Comparison of ENCODE assay signal across 8 cellular contexts in genomic region chr21:32392880-32393676, GRCh38. TPM values are rescaled to one million over a fixed set of nuclear protein-coding genes. Genes with fewer than 3 reads are reported as not detected.
A peak's percentile ranks its signal among the peaks of the same experiment; 100 is the strongest.
DNase-seq lines count a peak whose midpoint lies in the region; ATAC-seq and TF ChIP-seq lines count a peak whose summit lies in the region.

TSS of gene URB1 (minus strand) at chr21:32393012. CDS start at chr21:32392910, 102 bp downstream.

- H3K9me3 ChIP-seq in NT2/D1 (ENCODE audit: insufficient read depth, low read length), result no peaks in the 10 kb centered on the region

- peaks cover 10% of the 10 kb centered on the region for H3K4me1 Mint-ChIP-seq in mesothelial cell of epicardium

- peaks cover 6% of the 10 kb centered on the region for H3K4me1 ChIP-seq in NT2/D1 (ENCODE audit: insufficient read depth, insufficient read length)

- H3K4me3 Mint-ChIP-seq in mesothelial cell of epicardium, result peak within 1 kb of the TSS; percentile 79

- DNase-seq in COR-L47 (lab: John Stamatoyannopoulos, UW), result peak; percentile 82
- DNase-seq in HUDEP-2 (lab: John Stamatoyannopoulos, UW; ENCODE audit: unreplicated experiment in 76 of 76), result peak in 74 of 76 experiments; percentile 47 to 99 (median 94)
- peak; percentile 82 for DNase-seq in NT2/D1 (ENCODE audit: low read depth, low spot score)
- DNase-seq in activated CD8-positive, alpha-beta memory T cell treated with anti-CD3 and anti-CD28 coated beads, Interleukin-2, amount 50 U/mL, for 24 hours (ENCODE audit: extremely low read depth), result peak; percentile 87
- peak; percentile 67 to 80 for DNase-seq in mesothelial cell of epicardium (ENCODE audit: low spot score in 2 of 2, unreplicated experiment in 2 of 2)
- DNase-seq in stimulated activated CD8-positive, alpha-beta memory T cell treated with anti-CD3 and anti-CD28 coated beads, Interleukin-15, amount 100 ng/mL, for 48 hours (ENCODE audit: low read depth in 2 of 2), result peak; percentile 92 to 93

- ATAC-seq in GM21360 (IDR thresholded peaks at IDR 0.05; ENCODE audit: unreplicated experiment), result peak; percentile 92

- H3K9me3 Mint-ChIP-seq in mesothelial cell of epicardium, result peaks cover 18% of the 10 kb centered on the region

- H3K4me3 ChIP-seq in NT2/D1 (ENCODE audit: insufficient read length, low read depth), result peak within 1 kb of the TSS; percentile 91

- H3K36me3 Mint-ChIP-seq in mesothelial cell of epicardium, result peaks cover 6% of the 10 kb centered on the region

- H3K27ac Mint-ChIP-seq in mesothelial cell of epicardium, result peak within 1 kb of the TSS; percentile 39

- H3K9ac ChIP-seq in NT2/D1 (ENCODE audit: insufficient read length, low read depth), result peak within 1 kb of the TSS; percentile 94

- peaks cover 29% of the 10 kb centered on the region for H3K27me3 Mint-ChIP-seq in mesothelial cell of epicardium (ENCODE audit: low read depth)

- no peak for TF ChIP-seq CTCF in mesothelial cell of epicardium (IDR thresholded peaks at IDR 0.05; ENCODE audit: unreplicated experiment)

- peaks cover 29% of the 10 kb centered on the region for H3K36me3 ChIP-seq in NT2/D1 (ENCODE audit: insufficient read depth, insufficient read length, low read length)

- in situ Hi-C loops in endometrial microvascular endothelial cells (cut with HindIII; ENCODE audit: inconsistent ontology term, low pct_unique_long_range_greater_than_20kb, low sequenced_read_pairs), result no loop called here

- no peaks in the 10 kb centered on the region for H3K27me3 ChIP-seq in NT2/D1 (ENCODE audit: insufficient read depth, insufficient read length)

RNA-seq across cellular contexts. Expression of gene URB1, which starts in this region (rescaled TPM):
- total RNA-seq in endometrial microvascular endothelial cells (ENCODE audit: inconsistent ontology term) (19.7 TPM), mesothelial cell of epicardium (21.8 to 23.4 TPM (median 22.2 TPM) in 3 replicates)

Comparison
In these comparisons a context has a peak if more than half of its experiments do, and no peak if none do; other contexts are left out.
1. Peak in every context shown above with its lines: DNase-seq, ATAC-seq and H3K4me3 ChIP-seq.